9 cellular contexts compared by ENCODE assay signal in the genomic region with DNA sequence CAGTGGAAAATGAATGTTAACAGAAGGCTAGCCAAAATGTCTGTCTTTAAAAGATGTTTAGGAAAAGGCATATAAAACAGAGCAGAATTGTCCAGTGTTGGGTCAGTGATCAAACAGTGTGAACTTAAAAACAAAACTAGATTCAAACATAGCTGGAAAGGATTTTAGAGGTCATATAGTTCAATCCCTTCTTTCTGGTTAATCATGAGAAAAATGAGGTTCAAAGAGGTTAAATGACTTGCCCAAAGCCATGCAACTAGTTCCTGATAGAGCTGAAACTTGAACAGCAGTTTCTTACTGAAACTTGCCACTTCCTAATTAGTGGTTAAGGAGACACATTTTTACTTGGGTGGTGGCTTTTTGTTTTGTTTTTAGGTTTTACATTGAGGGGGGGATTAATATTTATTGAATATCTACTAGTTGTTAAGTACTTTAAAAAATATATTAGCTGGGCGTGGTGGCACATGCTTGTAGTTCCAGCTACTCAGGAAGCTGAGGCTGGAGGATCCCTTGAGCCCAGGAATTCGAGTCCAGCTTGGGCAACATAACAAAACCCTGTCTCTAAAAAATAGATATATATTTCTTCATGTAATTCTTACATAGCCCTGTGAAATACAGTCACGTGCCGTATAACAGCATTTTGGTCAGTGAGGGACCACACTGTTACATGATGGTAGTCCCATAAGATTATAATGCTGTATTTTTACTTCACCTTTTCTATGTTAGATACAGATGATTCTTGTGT. TPM values are rescaled to one million over a fixed set of nuclear protein-coding genes. Genes with fewer than 3 reads are reported as not detected.
DNase-seq lines count a peak whose midpoint lies in the region; ATAC-seq, FAIRE-seq and TF ChIP-seq lines count a peak whose summit lies in the region.
"Had no signal": no experiment of that assay in that cellular context is flagged by ENCODE, and none has a peak within 500 bp of the region (broad histone marks: within the 10 kb centered on the region; RNA-seq: fewer than 3 reads in every experiment).

No MANE protein-coding gene starts in this region.

- WGBS in upper lobe of left lung, 2 donors = 42 to 50% methylated on average over 4 of the region's 4 CpGs

- H3K4me2 ChIP-seq in OCI-LY3 (ENCODE audit: low read length) = peak overlapping the region; percentile 82

- no peaks in the 10 kb centered on the region for H3K79me2 ChIP-seq in OCI-LY3 (ENCODE audit: low read length)

- H3K9me3 ChIP-seq in OCI-LY3 (ENCODE audit: insufficient read depth, low read length) = no peaks in the 10 kb centered on the region
- H3K9me3 ChIP-seq in upper lobe of left lung = no peaks in the 10 kb centered on the region

- peaks cover 94% of the 10 kb centered on the region for H4K20me1 ChIP-seq in OCI-LY3 (ENCODE audit: insufficient read depth, low read length)

- H3K36me3 ChIP-seq in OCI-LY3 (replicated peaks; ENCODE audit: low read depth, low read length) (peaks cover 5% of the 10 kb centered on the region), upper lobe of left lung (peaks cover 0 to 18% (median 12%) of the 10 kb centered on the region in 4 donors)

- no peak overlapping the region for H3K27ac ChIP-seq in OCI-LY3 (ENCODE audit: low read length)
- peak overlapping the region; percentile 71 to 83 (median 78) for H3K27ac ChIP-seq in upper lobe of left lung

- no peaks in the 10 kb centered on the region for H3K27me3 Mint-ChIP-seq in activated naive CD4-positive, alpha-beta T cell treated with anti-CD3 and anti-CD28 coated beads, Interleukin-2, amount 50 U/mL, for 24 hours

- peak overlapping the region; percentile 64 for H3K4me3 Mint-ChIP-seq in activated naive CD4-positive, alpha-beta T cell treated with anti-CD3 and anti-CD28 coated beads, Interleukin-2, amount 50 U/mL, for 24 hours

- no peak for DNase-seq in activated naive CD4-positive, alpha-beta T cell treated with anti-CD3 and anti-CD28 coated beads, Interleukin-2, amount 50 U/mL, for 16 hours
- peak; percentile 67 for DNase-seq in fibroblast of the aortic adventitia (ENCODE audit: low read depth)
- DNase-seq in upper lobe of left lung = no peak
- no peak for DNase-seq in AG08396 (ENCODE audit: low spot score)
- no peak for DNase-seq in frontal cortex (ENCODE audit: low spot score in 2 of 2)
- no peak for DNase-seq in SK-N-DZ (ENCODE audit: low spot score)
- DNase-seq: effector CD8-positive, alpha-beta T cell had no signal

- no peak for TF ChIP-seq EP300 in upper lobe of left lung (IDR thresholded peaks at IDR 0.05)

- no peak overlapping the region for H2AFZ ChIP-seq in OCI-LY3 (ENCODE audit: low read depth, low read length)

- no peak for FAIRE-seq in frontal cortex (lab: Jason Lieb, UNC)

- H3K9me3 Mint-ChIP-seq in activated naive CD4-positive, alpha-beta T cell treated with anti-CD3 and anti-CD28 coated beads, Interleukin-2, amount 50 U/mL, for 24 hours = no peaks in the 10 kb centered on the region

- H3K4me1 ChIP-seq in OCI-LY3 (ENCODE audit: low read length) (peaks cover 43% of the 10 kb centered on the region), upper lobe of left lung (peaks cover 41 to 59% (median 55%) of the 10 kb centered on the region in 4 donors)

- TF ChIP-seq CTCF in OCI-LY3 (IDR thresholded peaks at IDR 0.05; ENCODE audit: low read depth, low read length) (no peak), fibroblast of the aortic adventitia (IDR thresholded peaks at IDR 0.05; ENCODE audit: insufficient read depth, low read length) (no peak), upper lobe of left lung (IDR thresholded peaks at IDR 0.05) (no peak)

- peaks cover 71% of the 10 kb centered on the region for H3K4me1 Mint-ChIP-seq in activated naive CD4-positive, alpha-beta T cell treated with anti-CD3 and anti-CD28 coated beads, Interleukin-2, amount 50 U/mL, for 24 hours

- H3K9ac ChIP-seq in OCI-LY3 (ENCODE audit: low read length) = no peak overlapping the region

- H3K27ac Mint-ChIP-seq in activated naive CD4-positive, alpha-beta T cell treated with anti-CD3 and anti-CD28 coated beads, Interleukin-2, amount 50 U/mL, for 24 hours = no peak overlapping the region

- peaks cover 9% of the 10 kb centered on the region for H3K36me3 Mint-ChIP-seq in activated naive CD4-positive, alpha-beta T cell treated with anti-CD3 and anti-CD28 coated beads, Interleukin-2, amount 50 U/mL, for 24 hours

- peak overlapping the region; percentile 64 for H3K4me3 ChIP-seq in OCI-LY3 (ENCODE audit: low read length)
- H3K4me3 ChIP-seq in fibroblast of the aortic adventitia (ENCODE audit: low read depth, low read length) = no peak overlapping the region
- no peak overlapping the region for H3K4me3 ChIP-seq in upper lobe of left lung

- H3K27me3 ChIP-seq in OCI-LY3 (ENCODE audit: low read depth, low read length) (peaks cover 68% of the 10 kb centered on the region), upper lobe of left lung (no peaks in the 10 kb centered on the region)

- ATAC-seq in upper lobe of left lung (ENCODE audit: low FRiP score in 2 of 2) = peak in 1 of 2 donors; percentile 47

- no peak for TF ChIP-seq POLR2A in upper lobe of left lung (IDR thresholded peaks at IDR 0.05)

RNA-seq across cellular contexts. Expression of a gene that starts 20.4 kb away (rescaled TPM):
- 12.6 and 17.1 TPM in 2 replicates for total RNA-seq in fibroblast of the aortic adventitia (ENCODE audit: low replicate concordance)
- total RNA-seq in upper lobe of left lung = 10 to 100 TPM; 13.0 to 44.9 (median 23.6) TPM
- total RNA-seq in frontal cortex = 43.2 TPM
- 23.8 and 24.9 TPM in 2 replicates for polyA plus RNA-seq in SK-N-DZ (2014; cell fraction: cytosol; rRNA removed)
- polyA plus RNA-seq in SK-N-DZ (2014; cell fraction: nucleus; rRNA removed) = 16.1 and 25.1 TPM in 2 replicates

RNA-seq across cellular contexts. Expression of a gene that starts 34.9 kb away (rescaled TPM):
- total RNA-seq in fibroblast of the aortic adventitia (ENCODE audit: low replicate concordance) (7.3 TPM in 2 replicates), upper lobe of left lung (100 to 1,000 TPM in 2 of 6 donors, 10 to 100 TPM in 4; 52.3 to 170 (median 73.7) TPM), frontal cortex (2.4 TPM)
- polyA plus RNA-seq in SK-N-DZ (2014; cell fraction: cytosol; rRNA removed) = 13.6 and 121 TPM in 2 replicates
- 24.1 and 50.0 TPM in 2 replicates for polyA plus RNA-seq in SK-N-DZ (2014; cell fraction: nucleus; rRNA removed)
